32 cellular contexts compared by ENCODE assay signal in genomic region chr4:147607463-147607862, GRCh38.
"Had no signal": no experiment of that assay in that cellular context is flagged by ENCODE, and none has a peak within 500 bp of the region (broad histone marks: within the 10 kb centered on the region; RNA-seq: fewer than 3 reads in every experiment).

No MANE protein-coding gene starts in this region.

- FAIRE-seq: bronchial epithelial cell, TTC549 had no signal

- H3K27ac ChIP-seq: ascending aorta, cardiac muscle cell, VCaP had no signal

- H3K4me3 ChIP-seq: ascending aorta, cardiac muscle cell had no signal

- H3K9me3 ChIP-seq: ascending aorta had no signal

- H3K4me1 ChIP-seq: ascending aorta had no signal

- H3K36me3 ChIP-seq: ascending aorta, cardiac muscle cell had no signal

- ATAC-seq: activated CD8-positive, alpha-beta T cell treated with anti-CD3 and anti-CD28 coated beads for 36 hours; activated naive CD8-positive, alpha-beta T cell treated with anti-CD3 and anti-CD28 coated beads, Interleukin-2, amount 50 U/mL, for 24 hours; activated T-cell treated with anti-CD3 and anti-CD28 coated beads, Interleukin-2, amount 50 U/mL, for 4 hours; activated T-cell treated with anti-CD3 and anti-CD28 coated beads, Interleukin-2, amount 50 U/mL, for 72 hours; activated T-helper 17 cell treated with anti-CD3 and anti-CD28 coated beads, Interleukin-2, amount 50 U/mL, for 72 hours had no signal

- DNase-seq: activated B cell treated with CpG ODN at 0.5 μM for 24 hours; activated CD4-positive, alpha-beta memory T cell treated with anti-CD3 and anti-CD28 coated beads for 36 hours; activated CD4-positive, alpha-beta T cell treated with anti-CD3 and anti-CD28 coated beads for 4 hours; activated CD4-positive, alpha-beta T cell treated with anti-CD3 and anti-CD28 coated beads, Interleukin-2, amount 10 ng/mL, durations not matched to agents 24 days and 14 days; activated CD4-positive, alpha-beta T cell treated with anti-CD3 and anti-CD28 coated beads, Interleukin-2, amount 50 U/mL, for 1 hour; activated CD4-positive, alpha-beta T cell treated with anti-CD3 and anti-CD28 coated beads, Interleukin-2, amount 50 U/mL, for 4 hours; activated CD4-positive, CD25-positive, alpha-beta regulatory T cell treated with anti-CD3 and anti-CD28 coated beads, Interleukin-2, amount 50 U/mL, for 72 hours; activated CD8-positive, alpha-beta memory T cell treated with anti-CD3 and anti-CD28 coated beads, Interleukin-2, amount 50 U/mL, for 4 hours; activated CD8-positive, alpha-beta T cell treated with anti-CD3 and anti-CD28 coated beads for 36 hours; activated effector memory CD4-positive, alpha-beta T cell treated with anti-CD3 and anti-CD28 coated beads, Interleukin-2, amount 50 U/mL, for 16 hours; activated gamma-delta T cell treated with Interleukin-2 at 50 U/mL for 16 hours; activated naive CD4-positive, alpha-beta T cell; activated naive CD4-positive, alpha-beta T cell treated with anti-CD3 and anti-CD28 coated beads, Interleukin-2, amount 10 ng/mL, durations not matched to agents 7 days and 5 days; activated naive CD8-positive, alpha-beta T cell treated with anti-CD3 and anti-CD28 coated beads, Interleukin-2, amount 10 ng/mL, durations not matched to agents 7 days and 5 days; activated naive CD8-positive, alpha-beta T cell treated with anti-CD3 and anti-CD28 coated beads, Interleukin-2, amount 50 U/mL, for 24 hours; activated T-cell treated with anti-CD3 and anti-CD28 coated beads for 4 hours; activated T-cell treated with anti-CD3 and anti-CD28 coated beads, Interleukin-2, amount 50 U/mL, for 1 hour; activated T-cell treated with anti-CD3 and anti-CD28 coated beads, Interleukin-2, amount 50 U/mL, for 4 hours; activated T-cell treated with anti-CD3 and anti-CD28 coated beads, Interleukin-2, amount 50 U/mL, for 72 hours; amygdala; anterior cingulate cortex; caudate nucleus; cerebellar nuclear complex; T-helper 1 cell; T-helper 2 cell; T-helper 9 cell had no signal

- H3K27me3 ChIP-seq: ascending aorta, cardiac muscle cell had no signal
